Comparison of ENCODE assay signal across 8 cellular contexts in genomic region chr14:21384494-21384851, GRCh38. TPM values are rescaled to one million over a fixed set of nuclear protein-coding genes. Genes with fewer than 3 reads are reported as not detected.
DNase-seq lines count a peak whose midpoint lies in the region; ATAC-seq, FAIRE-seq and TF ChIP-seq lines count a peak whose summit lies in the region.

No MANE protein-coding gene starts in this region.

- no peaks in the 10 kb centered on the region for H3K9me3 ChIP-seq in neural cell (ENCODE audit: low read length)

- H3K27me3 ChIP-seq in neural cell (ENCODE audit: insufficient read depth, low read depth, low read length), result no peaks in the 10 kb centered on the region

- peaks cover 41% of the 10 kb centered on the region for H3K79me2 ChIP-seq in neural cell (replicated peaks; ENCODE audit: insufficient read depth, low read length)

- H3K9ac ChIP-seq in neural cell (ENCODE audit: low read length), result peak overlapping the region; percentile 91

- ATAC-seq in GM21423 (IDR thresholded peaks at IDR 0.05; ENCODE audit: unreplicated experiment) (peak; percentile 15), HG03521 (IDR thresholded peaks at IDR 0.05; ENCODE audit: unreplicated experiment) (no peak)

- H3F3A ChIP-seq in neural cell (ENCODE audit: insufficient read depth, low read length, poor library complexity, severe bottlenecking), result peaks cover 4% of the 10 kb centered on the region

- no peak for FAIRE-seq in D721Med (lab: Jason Lieb, UNC)

- H3K4me3 ChIP-seq in LNCaP clone FGC (ENCODE audit: low read depth, low read length) (peak overlapping the region; percentile 97), neural cell (ENCODE audit: low read length) (peak overlapping the region; percentile 95)

- DNase-seq in GM10266 (ENCODE audit: extremely low spot score) (peak; percentile 19), LNCaP clone FGC (ENCODE audit: low read depth) (no peak), D721Med (ENCODE audit: insufficient read length, low spot score) (no peak), NCI-H146 treated with DMSO at 0.1 percent for 48 hours (lab: John Stamatoyannopoulos, UW; ENCODE audit: unreplicated experiment) (no peak)

- peak overlapping the region; percentile 66 for H2AFZ ChIP-seq in neural cell (ENCODE audit: low read depth, low read length)

- H3K36me3 ChIP-seq in neural cell (ENCODE audit: insufficient read depth, low read length), result no peaks in the 10 kb centered on the region

- no peaks in the 10 kb centered on the region for H3K9me2 ChIP-seq in neural cell (ENCODE audit: insufficient read depth, low read length)

- no peak for TF ChIP-seq EP300 in neural cell (conservative IDR thresholded peaks at IDR 0.05; ENCODE audit: poor library complexity, severe bottlenecking)

- H3K27ac ChIP-seq in cingulate gyrus (ENCODE audit: low read depth, low read length) (peak overlapping the region; percentile 95), neural cell (ENCODE audit: low read length) (peak overlapping the region; percentile 87)

- H4K20me1 ChIP-seq in neural cell (ENCODE audit: insufficient read depth), result no peaks in the 10 kb centered on the region

- TF ChIP-seq CTCF in GM10266 (IDR thresholded peaks at IDR 0.05; ENCODE audit: control insufficient read depth, insufficient read depth, low read depth, missing control alignments), result no peak
- TF ChIP-seq CTCF in LNCaP clone FGC (IDR thresholded peaks at IDR 0.05; ENCODE audit: control insufficient read depth, extremely low read depth, insufficient read depth), result no peak
- TF ChIP-seq CTCF in neural cell (IDR thresholded peaks at IDR 0.05; ENCODE audit: poor library complexity, severe bottlenecking), result no peak
- no peak for TF ChIP-seq CTCF in D721Med (IDR thresholded peaks at IDR 0.05; ENCODE audit: insufficient read depth, missing control alignments)

- TF ChIP-seq RAD21 in neural cell (conservative IDR thresholded peaks at IDR 0.05), result no peak

- H3K4me2 ChIP-seq in neural cell (ENCODE audit: low read length), result peak overlapping the region; percentile 33

TF ChIP-seq in neural cell, 6 proteins besides CTCF, POLR2A, EP300 and RAD21:
- TF ChIP-seq MXI1 (conservative IDR thresholded peaks at IDR 0.05; ENCODE audit: poor library complexity, severe bottlenecking) (no peak), TAF1 (IDR thresholded peaks at IDR 0.05; ENCODE audit: low read depth) (no peak), SMC3 (conservative IDR thresholded peaks at IDR 0.05; ENCODE audit: poor library complexity) (no peak), REST (IDR thresholded peaks at IDR 0.05; ENCODE audit: borderline replicate concordance) (no peak), POLR2AphosphoS5 (IDR thresholded peaks at IDR 0.05) (peak; percentile 1), EZH2 (IDR thresholded peaks at IDR 0.05; ENCODE audit: borderline replicate concordance, insufficient read depth, low read length, poor library complexity, severe bottlenecking) (no peak)

RNA-seq across cellular contexts. Expression of gene SUPT16H, which starts 0.7 kb away (rescaled TPM):
- 83.4 and 96.2 TPM in 2 replicates for polyA plus RNA-seq in neural cell
- 121 and 133 TPM in 2 replicates for polyA minus RNA-seq in neural cell
